29 cellular contexts compared by ENCODE assay signal in the genomic region with DNA sequence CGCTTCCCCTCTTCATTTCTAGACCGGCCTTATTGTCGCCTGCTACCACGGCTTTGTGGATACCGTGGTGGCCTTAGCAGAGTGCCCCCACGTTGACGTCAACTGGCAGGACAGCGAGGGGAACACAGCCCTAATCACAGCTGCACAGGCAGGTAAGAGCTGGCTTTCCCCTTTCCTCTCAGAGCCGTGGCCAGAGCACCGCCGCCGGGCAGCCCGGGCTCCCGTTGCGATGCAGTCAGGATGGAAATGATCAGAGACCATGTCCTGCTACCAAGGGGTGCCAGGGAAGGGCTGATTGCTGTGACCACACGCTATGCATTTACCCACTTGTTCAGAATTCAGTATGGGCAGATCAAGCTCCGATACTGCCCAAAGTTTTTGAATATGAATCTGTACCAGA.
"Had no signal": no experiment of that assay in that cellular context is flagged by ENCODE, and none has a peak within 500 bp of the region (broad histone marks: within the 10 kb centered on the region; RNA-seq: fewer than 3 reads in every experiment).

No MANE protein-coding gene starts in this region.

- H3K9me3 ChIP-seq: gastrocnemius medialis had no signal

- H3K27ac Mint-ChIP-seq: activated CD4-positive, alpha-beta memory T cell treated with anti-CD3 and anti-CD28 coated beads, Interleukin-2, amount 10 ng/mL, durations not matched to agents 7 days and 5 days; activated CD4-positive, alpha-beta T cell treated with anti-CD3 and anti-CD28 coated beads for 36 hours; activated CD4-positive, alpha-beta T cell treated with anti-CD3 and anti-CD28 coated beads, Interleukin-2, amount 10 ng/mL, durations not matched to agents 7 days and 5 days; activated naive CD8-positive, alpha-beta T cell; effector memory CD8-positive, alpha-beta T cell had no signal

- ATAC-seq: activated CD4-positive, alpha-beta T cell treated with anti-CD3 and anti-CD28 coated beads for 36 hours; activated T-cell treated with anti-CD3 and anti-CD28 coated beads, Interleukin-2, amount 50 U/mL, for 4 hours; activated T-helper 17 cell treated with anti-CD3 and anti-CD28 coated beads, Interleukin-2, amount 50 U/mL, for 72 hours; effector memory CD8-positive, alpha-beta T cell; foreskin keratinocyte; gastrocnemius medialis had no signal

- H3K27me3 Mint-ChIP-seq: activated CD4-positive, alpha-beta memory T cell treated with anti-CD3 and anti-CD28 coated beads, Interleukin-2, amount 10 ng/mL, durations not matched to agents 7 days and 5 days; activated CD4-positive, alpha-beta T cell treated with anti-CD3 and anti-CD28 coated beads for 36 hours; activated CD4-positive, alpha-beta T cell treated with anti-CD3 and anti-CD28 coated beads, Interleukin-2, amount 10 ng/mL, durations not matched to agents 7 days and 5 days; activated naive CD8-positive, alpha-beta T cell; activated T-helper 17 cell treated with anti-CD3 and anti-CD28 coated beads, Interleukin-2, amount 50 U/mL, for 72 hours; central memory CD8-positive, alpha-beta T cell; effector memory CD8-positive, alpha-beta T cell had no signal

- H3K36me3 ChIP-seq: brain microvascular endothelial cell, gastrocnemius medialis had no signal

- H3K27me3 ChIP-seq: brain microvascular endothelial cell, foreskin keratinocyte, gastrocnemius medialis had no signal

- H3K4me1 ChIP-seq: esophagus muscularis mucosa, foreskin keratinocyte, gastrocnemius medialis had no signal

- H3K9me3 Mint-ChIP-seq: activated CD4-positive, alpha-beta memory T cell treated with anti-CD3 and anti-CD28 coated beads, Interleukin-2, amount 10 ng/mL, durations not matched to agents 7 days and 5 days; activated CD4-positive, alpha-beta T cell treated with anti-CD3 and anti-CD28 coated beads, Interleukin-2, amount 10 ng/mL, durations not matched to agents 7 days and 5 days; activated T-cell treated with anti-CD3 and anti-CD28 coated beads, Interleukin-2, amount 50 U/mL, for 4 hours; activated T-helper 17 cell treated with anti-CD3 and anti-CD28 coated beads, Interleukin-2, amount 50 U/mL, for 72 hours; central memory CD8-positive, alpha-beta T cell; effector memory CD8-positive, alpha-beta T cell had no signal

- DNase-seq: activated CD4-positive, alpha-beta memory T cell treated with anti-CD3 and anti-CD28 coated beads, Interleukin-2, amount 10 ng/mL, durations not matched to agents 7 days and 5 days; activated CD4-positive, alpha-beta T cell treated with anti-CD3 and anti-CD28 coated beads for 36 hours; activated CD4-positive, alpha-beta T cell treated with anti-CD3 and anti-CD28 coated beads, Interleukin-2, amount 10 ng/mL, durations not matched to agents 7 days and 5 days; activated CD4-positive, alpha-beta T cell treated with anti-CD3 and anti-CD28 coated beads, Interleukin-2, amount 50 U/mL, for 4 hours; activated CD4-positive, CD25-positive, alpha-beta regulatory T cell; activated CD4-positive, CD25-positive, alpha-beta regulatory T cell treated with anti-CD3 and anti-CD28 coated beads, Interleukin-2, amount 50 U/mL, for 72 hours; activated CD8-positive, alpha-beta memory T cell treated with anti-CD3 and anti-CD28 coated beads, Interleukin-2, amount 50 U/mL, for 48 hours; activated effector memory CD4-positive, alpha-beta T cell treated with Interleukin-2 at 50 U/mL for 16 hours; activated gamma-delta T cell treated with Interleukin-2 at 50 U/mL for 16 hours; activated naive CD4-positive, alpha-beta T cell treated with anti-CD3 and anti-CD28 coated beads, Interleukin-2, amount 50 U/mL, for 16 hours; activated naive CD4-positive, alpha-beta T cell treated with Interleukin-2 at 50 U/mL for 16 hours; activated T-cell treated with anti-CD3 and anti-CD28 coated beads, Interleukin-2, amount 50 U/mL, for 4 hours; amniotic stem cell; anterior cingulate cortex; brain microvascular endothelial cell; cortex of kidney; dermis blood vessel endothelial cell; effector CD4-positive, alpha-beta T cell; effector memory CD8-positive, alpha-beta T cell; erythroblast; foreskin keratinocyte; gastrocnemius medialis; glutamatergic neuron; T-helper 9 cell; WERI-Rb-1 had no signal

- H3K4me1 Mint-ChIP-seq: activated CD4-positive, alpha-beta T cell treated with anti-CD3 and anti-CD28 coated beads for 36 hours; central memory CD8-positive, alpha-beta T cell had no signal

- H3K4me3 ChIP-seq: esophagus muscularis mucosa, gastrocnemius medialis had no signal

- H3K27ac ChIP-seq: brain microvascular endothelial cell, esophagus muscularis mucosa, foreskin keratinocyte, gastrocnemius medialis, WERI-Rb-1 had no signal

- H3K4me3 Mint-ChIP-seq: activated CD4-positive, alpha-beta memory T cell treated with anti-CD3 and anti-CD28 coated beads, Interleukin-2, amount 10 ng/mL, durations not matched to agents 7 days and 5 days; activated CD4-positive, alpha-beta T cell treated with anti-CD3 and anti-CD28 coated beads for 36 hours; activated CD4-positive, alpha-beta T cell treated with anti-CD3 and anti-CD28 coated beads, Interleukin-2, amount 10 ng/mL, durations not matched to agents 7 days and 5 days; activated naive CD8-positive, alpha-beta T cell; activated T-cell treated with anti-CD3 and anti-CD28 coated beads, Interleukin-2, amount 50 U/mL, for 4 hours; activated T-helper 17 cell treated with anti-CD3 and anti-CD28 coated beads, Interleukin-2, amount 50 U/mL, for 72 hours; central memory CD8-positive, alpha-beta T cell; effector memory CD8-positive, alpha-beta T cell had no signal
